In genomic region chr3:180633722-180634121, GRCh38 we compare ENCODE assay signal across 1 cellular context.
TF ChIP-seq lines count a peak whose summit lies in the region.

No MANE protein-coding gene starts in this region.

TF ChIP-seq in GM23338, 12 proteins besides CTCF, POLR2A, EP300 and RAD21 (continued from another document):
- TF ChIP-seq ZNF462 (CRISPR knock-in tag; IDR thresholded peaks at IDR 0.05) = no peak
- no peak for TF ChIP-seq ZNF114 (CRISPR knock-in tag; IDR thresholded peaks at IDR 0.05)
- TF ChIP-seq JUNB (IDR thresholded peaks at IDR 0.05; ENCODE audit: unreplicated experiment) = no peak
- TF ChIP-seq POLR2AphosphoS5 (IDR thresholded peaks at IDR 0.05; ENCODE audit: low read depth) = no peak
- no peak for TF ChIP-seq ETS1 (IDR thresholded peaks at IDR 0.05)
- no peak for TF ChIP-seq EZH2phosphoT487 (IDR thresholded peaks at IDR 0.05; ENCODE audit: unreplicated experiment)
- TF ChIP-seq EZH2 (IDR thresholded peaks at IDR 0.05; ENCODE audit: low read depth, unreplicated experiment) = no peak
- TF ChIP-seq CREB1 (CRISPR knock-in tag; IDR thresholded peaks at IDR 0.05; ENCODE audit: low read depth) = no peak
- TF ChIP-seq STAT1 (IDR thresholded peaks at IDR 0.05; ENCODE audit: unreplicated experiment) = no peak
- TF ChIP-seq ZNF331 (CRISPR knock-in tag; IDR thresholded peaks at IDR 0.05; ENCODE audit: low read depth) = no peak
- TF ChIP-seq, protein P1, sequence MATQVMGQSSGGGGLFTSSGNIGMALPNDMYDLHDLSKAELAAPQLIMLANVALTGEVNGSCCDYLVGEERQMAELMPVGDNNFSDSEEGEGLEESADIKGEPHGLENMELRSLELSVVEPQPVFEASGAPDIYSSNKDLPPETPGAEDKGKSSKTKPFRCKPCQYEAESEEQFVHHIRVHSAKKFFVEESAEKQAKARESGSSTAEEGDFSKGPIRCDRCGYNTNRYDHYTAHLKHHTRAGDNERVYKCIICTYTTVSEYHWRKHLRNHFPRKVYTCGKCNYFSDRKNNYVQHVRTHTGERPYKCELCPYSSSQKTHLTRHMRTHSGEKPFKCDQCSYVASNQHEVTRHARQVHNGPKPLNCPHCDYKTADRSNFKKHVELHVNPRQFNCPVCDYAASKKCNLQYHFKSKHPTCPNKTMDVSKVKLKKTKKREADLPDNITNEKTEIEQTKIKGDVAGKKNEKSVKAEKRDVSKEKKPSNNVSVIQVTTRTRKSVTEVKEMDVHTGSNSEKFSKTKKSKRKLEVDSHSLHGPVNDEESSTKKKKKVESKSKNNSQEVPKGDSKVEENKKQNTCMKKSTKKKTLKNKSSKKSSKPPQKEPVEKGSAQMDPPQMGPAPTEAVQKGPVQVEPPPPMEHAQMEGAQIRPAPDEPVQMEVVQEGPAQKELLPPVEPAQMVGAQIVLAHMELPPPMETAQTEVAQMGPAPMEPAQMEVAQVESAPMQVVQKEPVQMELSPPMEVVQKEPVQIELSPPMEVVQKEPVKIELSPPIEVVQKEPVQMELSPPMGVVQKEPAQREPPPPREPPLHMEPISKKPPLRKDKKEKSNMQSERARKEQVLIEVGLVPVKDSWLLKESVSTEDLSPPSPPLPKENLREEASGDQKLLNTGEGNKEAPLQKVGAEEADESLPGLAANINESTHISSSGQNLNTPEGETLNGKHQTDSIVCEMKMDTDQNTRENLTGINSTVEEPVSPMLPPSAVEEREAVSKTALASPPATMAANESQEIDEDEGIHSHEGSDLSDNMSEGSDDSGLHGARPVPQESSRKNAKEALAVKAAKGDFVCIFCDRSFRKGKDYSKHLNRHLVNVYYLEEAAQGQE (IDR thresholded peaks at IDR 0.05; ENCODE audit: unreplicated experiment) = no peak
